ENCODE assay signal across 20 cellular contexts in genomic region chr20:19284400-19285178, GRCh38.
DNase-seq lines count a peak whose midpoint lies in the region; ATAC-seq, FAIRE-seq and TF ChIP-seq lines count a peak whose summit lies in the region.
"Had no signal": no experiment of that assay in that cellular context is flagged by ENCODE, and none has a peak within 500 bp of the region (broad histone marks: within the 10 kb centered on the region; RNA-seq: fewer than 3 reads in every experiment).

No MANE protein-coding gene starts in this region.

- FAIRE-seq in A549 (lab: Jason Lieb, UNC), result no peak
- FAIRE-seq: H1 had no signal

- H3K4me3 ChIP-seq in A549 (no peak overlapping the region), gastroesophageal sphincter (no peak overlapping the region), rectal smooth muscle tissue (ENCODE audit: low read length) (no peak overlapping the region)

- ATAC-seq in A549 (no peak), gastroesophageal sphincter (peak; percentile 19)
- ATAC-seq: activated CD4-positive, CD25-positive, alpha-beta regulatory T cell treated with anti-CD3 and anti-CD28 coated beads, Interleukin-2, amount 50 U/mL, for 24 hours; activated CD8-positive, alpha-beta T cell treated with anti-CD3 and anti-CD28 coated beads for 36 hours; left colon had no signal

- no peak overlapping the region for H3K9ac ChIP-seq in rectal smooth muscle tissue (ENCODE audit: low read length)

- H3K4me1 ChIP-seq in A549, result no peaks in the 10 kb centered on the region
- peaks cover 0 to 49% (median 2%) of the 10 kb centered on the region in 3 donors for H3K4me1 ChIP-seq in gastroesophageal sphincter
- H3K4me1 ChIP-seq in rectal smooth muscle tissue (ENCODE audit: control insufficient read depth, insufficient read depth, low read length), result peaks cover 20% of the 10 kb centered on the region

- DNase-seq in A549 (ENCODE audit: low read depth in 1 of 2, low spot score in 1 of 2) (no peak), NCI-H510A (lab: John Stamatoyannopoulos, UW) (peak; percentile 64), HT-29 (ENCODE audit: low spot score) (no peak), inferior parietal cortex (ENCODE audit: extremely low spot score) (no peak)
- DNase-seq in activated T-cell treated with anti-CD3 and anti-CD28 coated beads, Interleukin-2, amount 50 U/mL, for 24 hours, result no peak
- no peak for DNase-seq in activated naive CD8-positive, alpha-beta T cell treated with anti-CD3 and anti-CD28 coated beads for 36 hours
- DNase-seq: activated CD8-positive, alpha-beta T cell treated with anti-CD3 and anti-CD28 coated beads for 36 hours; activated gamma-delta T cell treated with Interleukin-2 at 50 U/mL for 16 hours; amygdala; caudate nucleus; left colon; NCI-H526 treated with DMSO at 0.1 percent for 48 hours; substantia nigra had no signal

- no peak overlapping the region for H3K4me3 Mint-ChIP-seq in activated T-cell treated with anti-CD3 and anti-CD28 coated beads, Interleukin-2, amount 50 U/mL, for 24 hours
- no peak overlapping the region for H3K4me3 Mint-ChIP-seq in activated naive CD8-positive, alpha-beta T cell treated with anti-CD3 and anti-CD28 coated beads for 36 hours
- H3K4me3 Mint-ChIP-seq: activated CD8-positive, alpha-beta T cell treated with anti-CD3 and anti-CD28 coated beads for 36 hours; dendritic cell treated with granulocyte-macrophage colony-stimulating factor and Interleukin-4, amounts not matched to agents 40 ng/mL and 50 ng/mL, for 4 days had no signal

- POLR2A ChIA-PET in A549 (lab: Yijun Ruan, JAX), result no interaction called here

- H3K36me3 Mint-ChIP-seq in activated T-cell treated with anti-CD3 and anti-CD28 coated beads, Interleukin-2, amount 50 U/mL, for 24 hours (ENCODE audit: low read depth), result no peaks in the 10 kb centered on the region
- no peaks in the 10 kb centered on the region for H3K36me3 Mint-ChIP-seq in activated naive CD8-positive, alpha-beta T cell treated with anti-CD3 and anti-CD28 coated beads for 36 hours

- CTCF ChIA-PET in A549 (lab: Yijun Ruan, JAX), result interaction anchor here (0.6 kb wide), 2 partner anchors 67 to 344 kb away, joined by 3 to 4 read pairs; no protein-coding TSS in a partner anchor

- TF ChIP-seq POLR2A in A549 (IDR thresholded peaks at IDR 0.05; ENCODE audit: low read length) (no peak), gastroesophageal sphincter (IDR thresholded peaks at IDR 0.05) (no peak)

- H3K4me2 ChIP-seq in A549, result no peak overlapping the region

- no peaks in the 10 kb centered on the region for H3K4me1 Mint-ChIP-seq in activated T-cell treated with anti-CD3 and anti-CD28 coated beads, Interleukin-2, amount 50 U/mL, for 24 hours (ENCODE audit: low read depth)
- no peaks in the 10 kb centered on the region for H3K4me1 Mint-ChIP-seq in activated naive CD8-positive, alpha-beta T cell treated with anti-CD3 and anti-CD28 coated beads for 36 hours

- H3K27me3 Mint-ChIP-seq in activated T-cell treated with anti-CD3 and anti-CD28 coated beads, Interleukin-2, amount 50 U/mL, for 24 hours, result no peaks in the 10 kb centered on the region
- no peaks in the 10 kb centered on the region for H3K27me3 Mint-ChIP-seq in activated naive CD8-positive, alpha-beta T cell treated with anti-CD3 and anti-CD28 coated beads for 36 hours
- H3K27me3 Mint-ChIP-seq: dendritic cell treated with granulocyte-macrophage colony-stimulating factor and Interleukin-4, amounts not matched to agents 40 ng/mL and 50 ng/mL, for 4 days had no signal

- no peak overlapping the region for H3K27ac Mint-ChIP-seq in activated T-cell treated with anti-CD3 and anti-CD28 coated beads, Interleukin-2, amount 50 U/mL, for 24 hours
- H3K27ac Mint-ChIP-seq in activated naive CD8-positive, alpha-beta T cell treated with anti-CD3 and anti-CD28 coated beads for 36 hours, result no peak overlapping the region
- H3K27ac Mint-ChIP-seq: activated CD8-positive, alpha-beta T cell treated with anti-CD3 and anti-CD28 coated beads for 36 hours; dendritic cell treated with granulocyte-macrophage colony-stimulating factor and Interleukin-4, amounts not matched to agents 40 ng/mL and 50 ng/mL, for 4 days had no signal

- no peaks in the 10 kb centered on the region for H3K9me3 ChIP-seq in A549
- no peaks in the 10 kb centered on the region for H3K9me3 ChIP-seq in gastroesophageal sphincter

- H3K27me3 ChIP-seq in gastroesophageal sphincter (no peaks in the 10 kb centered on the region), rectal smooth muscle tissue (ENCODE audit: control insufficient read depth, insufficient read depth, low read length) (no peaks in the 10 kb centered on the region)

- TF ChIP-seq CTCF in A549 (IDR thresholded peaks at IDR 0.05) (no peak), gastroesophageal sphincter (IDR thresholded peaks at IDR 0.05) (no peak)

- TF ChIP-seq EP300 in A549 (IDR thresholded peaks at IDR 0.05) (no peak), gastroesophageal sphincter (IDR thresholded peaks at IDR 0.05) (no peak)

- no peak for TF ChIP-seq RAD21 in A549 (conservative IDR thresholded peaks at IDR 0.05 in 1 of 2, IDR thresholded peaks at IDR 0.05 in 1 of 2)

- no peaks in the 10 kb centered on the region for H3K9me3 Mint-ChIP-seq in activated T-cell treated with anti-CD3 and anti-CD28 coated beads, Interleukin-2, amount 50 U/mL, for 24 hours
- H3K9me3 Mint-ChIP-seq in activated naive CD8-positive, alpha-beta T cell treated with anti-CD3 and anti-CD28 coated beads for 36 hours, result no peaks in the 10 kb centered on the region
- H3K9me3 Mint-ChIP-seq: activated CD8-positive, alpha-beta T cell treated with anti-CD3 and anti-CD28 coated beads for 36 hours; dendritic cell treated with granulocyte-macrophage colony-stimulating factor and Interleukin-4, amounts not matched to agents 40 ng/mL and 50 ng/mL, for 4 days had no signal

- H3K36me3 ChIP-seq in gastroesophageal sphincter (no peaks in the 10 kb centered on the region), rectal smooth muscle tissue (ENCODE audit: control insufficient read depth, insufficient read depth, low read length) (no peaks in the 10 kb centered on the region)

- WGBS in A549 (ENCODE audit: missing lambda C conversion rate), result 8% methylated on average over 3 of the region's 3 CpGs
- WGBS in gastroesophageal sphincter (ENCODE audit: low coverage in 1 of 2), 2 donors, result 30 to 39% methylated on average over 1 to 3 of the region's 3 CpGs

- H3K27ac ChIP-seq in A549 (no peak overlapping the region), gastroesophageal sphincter (peak overlapping the region in 3 of 4 donors; percentile 27 to 44 (median 32)), rectal smooth muscle tissue (ENCODE audit: low read depth, low read length) (peak overlapping the region; percentile 63)
- H3K27ac ChIP-seq: C4-2B, RWPE1 had no signal

TF ChIP-seq in A549, 52 proteins besides CTCF, POLR2A, EP300 and RAD21:
- no peak for TF ChIP-seq BCL3 (IDR thresholded peaks at IDR 0.05)
- TF ChIP-seq E2F6 (IDR thresholded peaks at IDR 0.05; ENCODE audit: borderline replicate concordance, low read depth), result no peak
- no peak for TF ChIP-seq ZNF302 (CRISPR knock-in tag; IDR thresholded peaks at IDR 0.05)
- no peak for TF ChIP-seq EHF (CRISPR knock-in tag; IDR thresholded peaks at IDR 0.05)
- TF ChIP-seq TP53 (CRISPR knock-in tag; IDR thresholded peaks at IDR 0.05), result no peak
- TF ChIP-seq RCOR1 (IDR thresholded peaks at IDR 0.05; ENCODE audit: low read depth, low read length), result no peak
- peak; percentile 61 for TF ChIP-seq MAFK (IDR thresholded peaks at IDR 0.05; ENCODE audit: partially characterized antibody)

Comparison
In these comparisons a context has a peak if more than half of its experiments do, and no peak if none do; other contexts are left out.
1. H3K27ac ChIP-seq: peak in gastroesophageal sphincter (3 of 4) and rectal smooth muscle tissue (single experiment); none in A549 (0 of 2).